ENCODE assay signal across 25 cellular contexts in genomic region chr12:15193927-15194326, GRCh38. TPM values are rescaled to one million over a fixed set of nuclear protein-coding genes. Genes with fewer than 3 reads are reported as not detected.
A peak's percentile ranks its signal among the peaks of the same experiment; 100 is the strongest.
DNase-seq lines count a peak whose midpoint lies in the region; ATAC-seq, FAIRE-seq and TF ChIP-seq lines count a peak whose summit lies in the region.
"Had no signal": no experiment of that assay in that cellular context is flagged by ENCODE, and none has a peak within 500 bp of the region (broad histone marks: within the 10 kb centered on the region; RNA-seq: fewer than 3 reads in every experiment).

No MANE protein-coding gene starts in this region.

- CTCF ChIA-PET in activated CD4-positive, alpha-beta T cell treated with anti-CD3 and anti-CD28 coated beads for 36 hours (lab: Charles Lee): no interaction called here

- no peak for ATAC-seq in GM18909 (IDR thresholded peaks at IDR 0.05; ENCODE audit: poor library complexity, unreplicated experiment)
- no peak for ATAC-seq in sciatic nerve
- no peak for ATAC-seq in activated CD4-positive, alpha-beta T cell treated with anti-CD3 and anti-CD28 coated beads for 36 hours
- ATAC-seq: left ventricle myocardium superior, WTC11 had no signal

- FAIRE-seq in bronchial epithelial cell (lab: Jason Lieb, UNC): no peak
- FAIRE-seq: D721Med had no signal

- H3K9me3 Mint-ChIP-seq in activated CD4-positive, alpha-beta T cell treated with anti-CD3 and anti-CD28 coated beads for 36 hours (ENCODE audit: low read depth): no peaks in the 10 kb centered on the region
- H3K9me3 Mint-ChIP-seq: activated CD4-positive, alpha-beta memory T cell treated with anti-CD3 and anti-CD28 coated beads, Interleukin-2, amount 10 ng/mL, durations not matched to agents 7 days and 5 days; WTC11 had no signal

- H3K4me3 Mint-ChIP-seq in activated CD4-positive, alpha-beta T cell treated with anti-CD3 and anti-CD28 coated beads for 36 hours: no peak overlapping the region
- H3K4me3 Mint-ChIP-seq: activated CD4-positive, alpha-beta memory T cell treated with anti-CD3 and anti-CD28 coated beads, Interleukin-2, amount 10 ng/mL, durations not matched to agents 7 days and 5 days; WTC11 had no signal

- H3K36me3 ChIP-seq in bronchial epithelial cell (ENCODE audit: control insufficient read depth, insufficient read depth, low read length): no peaks in the 10 kb centered on the region
- H3K36me3 ChIP-seq: esophagus muscularis mucosa, neutrophil, right atrium auricular region had no signal

- H3K27ac Mint-ChIP-seq in activated CD4-positive, alpha-beta T cell treated with anti-CD3 and anti-CD28 coated beads for 36 hours: no peak overlapping the region
- H3K27ac Mint-ChIP-seq: activated CD4-positive, alpha-beta memory T cell treated with anti-CD3 and anti-CD28 coated beads, Interleukin-2, amount 10 ng/mL, durations not matched to agents 7 days and 5 days; WTC11 had no signal

- intact Hi-C loops in sciatic nerve (cut with DNase I): no loop called here
- intact Hi-C loops in activated CD4-positive, alpha-beta T cell treated with anti-CD3 and anti-CD28 coated beads for 36 hours (cut with DNase I, micrococcal nuclease): no loop called here

- POLR2A ChIA-PET in activated CD4-positive, alpha-beta T cell treated with anti-CD3 and anti-CD28 coated beads for 36 hours (lab: Charles Lee): no interaction called here

- TF ChIP-seq CTCF in bronchial epithelial cell (IDR thresholded peaks at IDR 0.05; ENCODE audit: insufficient read depth, low read length, severe bottlenecking): no peak

- H3K4me3 ChIP-seq in bronchial epithelial cell (ENCODE audit: low read depth, low read length): no peak overlapping the region
- H3K4me3 ChIP-seq: esophagus muscularis mucosa, right atrium auricular region had no signal

- no peaks in the 10 kb centered on the region for H3K27me3 ChIP-seq in bronchial epithelial cell (ENCODE audit: control insufficient read depth, insufficient read depth, low read length)
- H3K27me3 ChIP-seq: esophagus muscularis mucosa, right atrium auricular region had no signal

- no peaks in the 10 kb centered on the region for H3K4me1 Mint-ChIP-seq in activated CD4-positive, alpha-beta T cell treated with anti-CD3 and anti-CD28 coated beads for 36 hours
- H3K4me1 Mint-ChIP-seq: activated CD4-positive, alpha-beta memory T cell treated with anti-CD3 and anti-CD28 coated beads, Interleukin-2, amount 10 ng/mL, durations not matched to agents 7 days and 5 days; WTC11 had no signal

- H3K27me3 Mint-ChIP-seq in activated CD4-positive, alpha-beta T cell treated with anti-CD3 and anti-CD28 coated beads for 36 hours: peaks cover 9% of the 10 kb centered on the region

- no peaks in the 10 kb centered on the region for H3K36me3 Mint-ChIP-seq in activated CD4-positive, alpha-beta T cell treated with anti-CD3 and anti-CD28 coated beads for 36 hours (ENCODE audit: low read depth)
- H3K36me3 Mint-ChIP-seq: WTC11 had no signal

- DNase-seq in DMS53 treated with DMSO at 0.1 percent for 48 hours (lab: John Stamatoyannopoulos, UW; ENCODE audit: unreplicated experiment): peak; percentile 80
- peak; percentile 52 for DNase-seq in bronchial epithelial cell (ENCODE audit: low read depth)
- peak; percentile 41 for DNase-seq in kidney tubule cell (ENCODE audit: low spot score)
- DNase-seq in renal cortical epithelial cell (ENCODE audit: low read depth): peak; percentile 93
- DNase-seq in sciatic nerve (ENCODE audit: low spot score): no peak
- no peak for DNase-seq in activated CD4-positive, alpha-beta T cell treated with anti-CD3 and anti-CD28 coated beads for 36 hours
- DNase-seq in NCI-H2227 (lab: John Stamatoyannopoulos, UW; ENCODE audit: unreplicated experiment): no peak
- DNase-seq: activated CD4-positive, alpha-beta memory T cell treated with anti-CD3 and anti-CD28 coated beads, Interleukin-2, amount 10 ng/mL, durations not matched to agents 7 days and 5 days; activated gamma-delta T cell treated with Interleukin-2 at 50 U/mL for 16 hours; amygdala; C1 segment of cervical spinal cord; cerebellar nuclear complex; left ventricle myocardium superior; NCI-H2107; NCI-H524 treated with DMSO at 0.1 percent for 48 hours; substantia nigra; T-helper 9 cell had no signal

RNA-seq across cellular contexts. Expression of gene RERG, which starts 27.3 kb away (rescaled TPM):
- 0.13 and 0.53 TPM in 2 replicates for total RNA-seq in bronchial epithelial cell
- total RNA-seq in renal cortical epithelial cell: 4.1 TPM in 1 of 2 replicates, not detected in the other
- total RNA-seq in sciatic nerve: 21.9 TPM
- not detected for total RNA-seq in activated CD4-positive, alpha-beta T cell treated with anti-CD3 and anti-CD28 coated beads for 36 hours
- total RNA-seq: activated CD4-positive, alpha-beta memory T cell treated with anti-CD3 and anti-CD28 coated beads, Interleukin-2, amount 10 ng/mL, durations not matched to agents 7 days and 5 days; G401; glomerular endothelial cell had no signal

Comparison
In these comparisons a context has a peak if more than half of its experiments do, and no peak if none do; other contexts are left out.
1. DNase-seq: peak in DMS53 treated with DMSO at 0.1 percent for 48 hours (single experiment), bronchial epithelial cell (single experiment), kidney tubule cell (single experiment) and renal cortical epithelial cell (single experiment); none in sciatic nerve (single experiment), activated CD4-positive, alpha-beta T cell treated with anti-CD3 and anti-CD28 coated beads for 36 hours (single experiment) and NCI-H2227 (single experiment).